ENCODE assay signal across 6 cellular contexts in genomic region chr6:32189082-32189741, GRCh38. TPM values are rescaled to one million over a fixed set of nuclear protein-coding genes. Genes with fewer than 3 reads are reported as not detected.
DNase-seq lines count a peak whose midpoint lies in the region; ATAC-seq and TF ChIP-seq lines count a peak whose summit lies in the region.

No MANE protein-coding gene starts in this region.

- H3K9me3 Mint-ChIP-seq in activated CD4-positive, alpha-beta T cell treated with anti-CD3 and anti-CD28 coated beads for 36 hours (ENCODE audit: low read depth): no peaks in the 10 kb centered on the region
- peaks cover 12% of the 10 kb centered on the region for H3K9me3 Mint-ChIP-seq in glutamatergic neuron (ENCODE audit: unreplicated experiment)

- POLR2A ChIA-PET in activated CD4-positive, alpha-beta T cell treated with anti-CD3 and anti-CD28 coated beads for 36 hours (lab: Charles Lee): interaction anchor here (0.6 to 1.0 kb wide), 2 partner anchors 10 to 595 kb away, joined by 3 read pairs; no protein-coding TSS in a partner anchor

- no peaks in the 10 kb centered on the region for H3K27me3 Mint-ChIP-seq in activated CD4-positive, alpha-beta T cell treated with anti-CD3 and anti-CD28 coated beads for 36 hours
- peaks cover 9% of the 10 kb centered on the region for H3K27me3 Mint-ChIP-seq in glutamatergic neuron (ENCODE audit: unreplicated experiment)

- intact Hi-C loops in activated CD4-positive, alpha-beta T cell treated with anti-CD3 and anti-CD28 coated beads for 36 hours (cut with DNase I, micrococcal nuclease): no loop called here

- TF ChIP-seq CTCF in glutamatergic neuron (IDR thresholded peaks at IDR 0.05; ENCODE audit: partially characterized antibody, unreplicated experiment): no peak
- no peak for TF ChIP-seq CTCF in thoracic aorta (IDR thresholded peaks at IDR 0.05)

- H3K27ac Mint-ChIP-seq in activated CD4-positive, alpha-beta T cell treated with anti-CD3 and anti-CD28 coated beads for 36 hours: peak overlapping the region; percentile 91
- H3K27ac Mint-ChIP-seq in glutamatergic neuron (ENCODE audit: unreplicated experiment): peak overlapping the region; percentile 94

- H3K4me1 Mint-ChIP-seq in activated CD4-positive, alpha-beta T cell treated with anti-CD3 and anti-CD28 coated beads for 36 hours: peaks cover 57% of the 10 kb centered on the region
- H3K4me1 Mint-ChIP-seq in glutamatergic neuron (ENCODE audit: low read depth, unreplicated experiment): peaks cover 14% of the 10 kb centered on the region

- H3K4me3 ChIP-seq in thoracic aorta: peak overlapping the region; percentile 86

- H3K4me3 Mint-ChIP-seq in activated CD4-positive, alpha-beta T cell treated with anti-CD3 and anti-CD28 coated beads for 36 hours: peak overlapping the region; percentile 95
- H3K4me3 Mint-ChIP-seq in glutamatergic neuron (ENCODE audit: unreplicated experiment): peak overlapping the region; percentile 90

- H3K9me3 ChIP-seq in thoracic aorta: no peaks in the 10 kb centered on the region

- peaks cover 13 to 39% of the 10 kb centered on the region in 2 donors for H3K4me1 ChIP-seq in thoracic aorta (ENCODE audit: control insufficient read depth in 1 of 2, low read depth in 2 of 2)

- peak overlapping the region; percentile 91 to 97 for H3K27ac ChIP-seq in thoracic aorta

- no peaks in the 10 kb centered on the region for H3K27me3 ChIP-seq in thoracic aorta (replicated peaks; ENCODE audit: insufficient read depth)

- H3K36me3 ChIP-seq in thoracic aorta: peaks cover 10% of the 10 kb centered on the region

- H3K36me3 Mint-ChIP-seq in activated CD4-positive, alpha-beta T cell treated with anti-CD3 and anti-CD28 coated beads for 36 hours (ENCODE audit: low read depth): peaks cover 46% of the 10 kb centered on the region
- H3K36me3 Mint-ChIP-seq in glutamatergic neuron (ENCODE audit: unreplicated experiment): no peaks in the 10 kb centered on the region

- DNase-seq in activated CD4-positive, alpha-beta T cell treated with anti-CD3 and anti-CD28 coated beads for 36 hours: no peak
- no peak for DNase-seq in activated CD4-positive, alpha-beta T cell treated with anti-CD3 and anti-CD28 coated beads, Interleukin-2, amount 50 U/mL, for 48 hours
- DNase-seq in glutamatergic neuron (no peak), thoracic aorta (ENCODE audit: low spot score) (no peak), NCI-H1092 treated with DMSO at 0.1 percent for 48 hours (lab: John Stamatoyannopoulos, UW) (no peak)

- CTCF ChIA-PET in activated CD4-positive, alpha-beta T cell treated with anti-CD3 and anti-CD28 coated beads for 36 hours (lab: Charles Lee): interaction anchor here (0.6 kb wide), 2 partner anchors 1083 to 1433 kb away, joined by 3 read pairs; partner anchors contain the start of gene RPS18

- ATAC-seq in activated CD4-positive, alpha-beta T cell treated with anti-CD3 and anti-CD28 coated beads for 36 hours: no peak
- ATAC-seq in thoracic aorta (ENCODE audit: insufficient number of reproducible peaks, low FRiP score, low read depth): no peak
- no peak for ATAC-seq in HG03439 (IDR thresholded peaks at IDR 0.05; ENCODE audit: unreplicated experiment)

RNA-seq across cellular contexts. Expression of gene PBX2, which starts 0.8 kb away (rescaled TPM):
- 10 to 100 TPM; 64.9 to 77.9 TPM for total RNA-seq in activated CD4-positive, alpha-beta T cell treated with anti-CD3 and anti-CD28 coated beads for 36 hours
- 105 TPM for total RNA-seq in glutamatergic neuron (ENCODE audit: unreplicated experiment)
- 10 to 100 TPM; 35.7 to 59.4 TPM for total RNA-seq in thoracic aorta

RNA-seq across cellular contexts. Expression of gene GPSM3, which starts 3.2 kb away (rescaled TPM):
- 10 to 100 TPM; 82.6 to 94.8 TPM for total RNA-seq in activated CD4-positive, alpha-beta T cell treated with anti-CD3 and anti-CD28 coated beads for 36 hours
- total RNA-seq in glutamatergic neuron (ENCODE audit: unreplicated experiment) (3.2 TPM), thoracic aorta (10 to 100 TPM; 11.9 to 22.2 TPM)

RNA-seq across cellular contexts. Expression of gene AGER, which starts 5.2 kb away (rescaled TPM):
- 10 to 100 TPM; 24.4 to 28.0 TPM for total RNA-seq in activated CD4-positive, alpha-beta T cell treated with anti-CD3 and anti-CD28 coated beads for 36 hours
- total RNA-seq in glutamatergic neuron (ENCODE audit: unreplicated experiment): 13.2 TPM
- total RNA-seq in thoracic aorta: 1 to 10 TPM; 1.8 to 3.8 TPM

RNA-seq across cellular contexts. Expression of gene RNF5, which starts 11.0 kb away (rescaled TPM):
- total RNA-seq in activated CD4-positive, alpha-beta T cell treated with anti-CD3 and anti-CD28 coated beads for 36 hours: 10 to 100 TPM; 51.7 to 65.6 TPM
- total RNA-seq in glutamatergic neuron (ENCODE audit: unreplicated experiment) (103 TPM), thoracic aorta (10 to 100 TPM; 63.5 to 68.4 TPM)

RNA-seq across cellular contexts. Expression of gene AGPAT1, which starts 13.3 kb away (rescaled TPM):
- 10 to 100 TPM; 30.4 to 30.5 TPM for total RNA-seq in activated CD4-positive, alpha-beta T cell treated with anti-CD3 and anti-CD28 coated beads for 36 hours
- total RNA-seq in glutamatergic neuron (ENCODE audit: unreplicated experiment) (136 TPM), thoracic aorta (10 to 100 TPM; 43.0 to 53.1 TPM)
